ENCODE assay signal across 29 cellular contexts in the genomic region with DNA sequence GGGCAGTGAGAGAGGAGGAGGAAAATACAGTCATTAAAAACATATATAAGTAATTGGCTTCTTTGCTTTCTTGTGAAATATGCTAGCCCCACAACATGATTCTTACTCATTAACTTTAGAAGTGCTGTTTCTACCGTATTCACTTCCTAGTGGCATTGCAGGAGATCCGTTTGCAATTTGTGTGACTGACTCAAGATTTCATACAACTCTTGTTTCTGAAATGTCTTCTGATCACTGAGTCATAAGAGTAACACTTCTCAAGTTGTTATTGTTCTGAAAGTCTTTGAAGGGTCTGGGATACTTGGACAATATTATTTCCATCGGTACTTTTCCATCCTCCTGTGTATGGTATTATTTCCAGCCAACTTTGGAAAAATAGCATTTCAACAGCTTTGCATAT.
"Had no signal": no experiment of that assay in that cellular context is flagged by ENCODE, and none has a peak within 500 bp of the region (broad histone marks: within the 10 kb centered on the region; RNA-seq: fewer than 3 reads in every experiment).

No MANE protein-coding gene starts in this region.

- H3K27me3 Mint-ChIP-seq: activated CD4-positive, alpha-beta memory T cell treated with anti-CD3 and anti-CD28 coated beads, Interleukin-2, amount 10 ng/mL, durations not matched to agents 7 days and 5 days; activated CD8-positive, alpha-beta memory T cell treated with anti-CD3 and anti-CD28 coated beads, Interleukin-2, amount 10 ng/mL, durations not matched to agents 7 days and 5 days; activated naive CD8-positive, alpha-beta T cell treated with anti-CD3 and anti-CD28 coated beads for 36 hours had no signal

- H3K4me3 ChIP-seq: K562, PC-9 had no signal

- H3K9me3 Mint-ChIP-seq: activated naive CD8-positive, alpha-beta T cell treated with anti-CD3 and anti-CD28 coated beads for 36 hours had no signal

- H3K36me3 Mint-ChIP-seq: activated CD8-positive, alpha-beta memory T cell treated with anti-CD3 and anti-CD28 coated beads, Interleukin-2, amount 10 ng/mL, durations not matched to agents 7 days and 5 days; activated naive CD8-positive, alpha-beta T cell treated with anti-CD3 and anti-CD28 coated beads for 36 hours had no signal

- H3K27ac Mint-ChIP-seq: activated CD4-positive, alpha-beta memory T cell treated with anti-CD3 and anti-CD28 coated beads, Interleukin-2, amount 10 ng/mL, durations not matched to agents 7 days and 5 days; activated CD8-positive, alpha-beta memory T cell treated with anti-CD3 and anti-CD28 coated beads, Interleukin-2, amount 10 ng/mL, durations not matched to agents 7 days and 5 days; activated naive CD8-positive, alpha-beta T cell treated with anti-CD3 and anti-CD28 coated beads for 36 hours had no signal

- H3K4me1 Mint-ChIP-seq: activated CD4-positive, alpha-beta memory T cell treated with anti-CD3 and anti-CD28 coated beads, Interleukin-2, amount 10 ng/mL, durations not matched to agents 7 days and 5 days; activated CD8-positive, alpha-beta memory T cell treated with anti-CD3 and anti-CD28 coated beads, Interleukin-2, amount 10 ng/mL, durations not matched to agents 7 days and 5 days; activated naive CD8-positive, alpha-beta T cell treated with anti-CD3 and anti-CD28 coated beads for 36 hours had no signal

- H2AFZ ChIP-seq: PC-9 had no signal

- H3K4me2 ChIP-seq: PC-9 had no signal

- ATAC-seq: activated CD8-positive, alpha-beta memory T cell treated with anti-CD3 and anti-CD28 coated beads, Interleukin-2, amount 10 ng/mL, durations not matched to agents 7 days and 5 days; K562 had no signal

- H3K27ac ChIP-seq: PC-9, VCaP had no signal

- DNase-seq: activated CD4-positive, alpha-beta memory T cell treated with anti-CD3 and anti-CD28 coated beads, Interleukin-2, amount 10 ng/mL, durations not matched to agents 7 days and 5 days; activated CD4-positive, alpha-beta T cell treated with anti-CD3 and anti-CD28 coated beads for 1 hour; activated CD4-positive, alpha-beta T cell treated with anti-CD3 and anti-CD28 coated beads for 48 hours; activated CD4-positive, CD25-positive, alpha-beta regulatory T cell; activated CD8-positive, alpha-beta memory T cell treated with anti-CD3 and anti-CD28 coated beads for 24 hours; activated CD8-positive, alpha-beta memory T cell treated with anti-CD3 and anti-CD28 coated beads, Interleukin-2, amount 10 ng/mL, durations not matched to agents 7 days and 5 days; activated CD8-positive, alpha-beta memory T cell treated with anti-CD3 and anti-CD28 coated beads, Interleukin-2, amount 50 U/mL, for 48 hours; activated effector memory CD4-positive, alpha-beta T cell treated with anti-CD3 and anti-CD28 coated beads, Interleukin-2, amount 50 U/mL, for 16 hours; activated naive CD4-positive, alpha-beta T cell; activated naive CD4-positive, alpha-beta T cell treated with anti-CD3 and anti-CD28 coated beads, Interleukin-2, amount 50 U/mL, for 16 hours; activated naive CD8-positive, alpha-beta T cell treated with anti-CD3 and anti-CD28 coated beads for 36 hours; activated T-cell treated with anti-CD3 and anti-CD28 coated beads, Interleukin-2, amount 50 U/mL, for 48 hours; amniotic stem cell; aorta; NCI-H1105; NCI-H1436; NCI-H1694; NCI-H1930; NCI-H2081 treated with DMSO at 0.1 percent for 48 hours; NCI-H345; NCI-H524 treated with DMSO at 0.1 percent for 48 hours; PC-9; Right ventricle myocardium superior; SW 1271; T-helper 1 cell; T-helper 2 cell; T-helper 9 cell had no signal

- H3K4me3 Mint-ChIP-seq: activated CD4-positive, alpha-beta memory T cell treated with anti-CD3 and anti-CD28 coated beads, Interleukin-2, amount 10 ng/mL, durations not matched to agents 7 days and 5 days; activated CD8-positive, alpha-beta memory T cell treated with anti-CD3 and anti-CD28 coated beads, Interleukin-2, amount 10 ng/mL, durations not matched to agents 7 days and 5 days; activated naive CD8-positive, alpha-beta T cell treated with anti-CD3 and anti-CD28 coated beads for 36 hours had no signal
